Comparison of ENCODE assay signal across 9 cellular contexts in genomic region chr14:68380304-68380840, GRCh38.
DNase-seq lines count a peak whose midpoint lies in the region; ATAC-seq and TF ChIP-seq lines count a peak whose summit lies in the region.
"Had no signal": no experiment of that assay in that cellular context is flagged by ENCODE, and none has a peak within 500 bp of the region (broad histone marks: within the 10 kb centered on the region; RNA-seq: fewer than 3 reads in every experiment).

No MANE protein-coding gene starts in this region.

- no peak overlapping the region for H2AFZ ChIP-seq in Loucy (ENCODE audit: low read length)

- peak overlapping the region; percentile 73 to 78 for H3K27ac ChIP-seq in mucosa of rectum (ENCODE audit: low read depth in 2 of 2, low read length in 2 of 2)

- CTCF ChIA-PET in activated naive CD4-positive, alpha-beta T cell treated with anti-CD3 and anti-CD28 coated beads, Interleukin-2, amount 10 ng/mL, durations not matched to agents 7 days and 5 days (lab: Charles Lee) = interaction anchor here (1.4 kb wide), 1 partner anchor 408 kb away, joined by 4 read pairs; no protein-coding TSS in a partner anchor

- H3K36me3 Mint-ChIP-seq in activated naive CD4-positive, alpha-beta T cell treated with anti-CD3 and anti-CD28 coated beads, Interleukin-2, amount 10 ng/mL, durations not matched to agents 7 days and 5 days = no peaks in the 10 kb centered on the region
- H3K36me3 Mint-ChIP-seq in activated T-cell treated with anti-CD3 and anti-CD28 coated beads, Interleukin-2, amount 50 U/mL, for 4 hours (ENCODE audit: insufficient read depth) = no peaks in the 10 kb centered on the region

- peaks cover 59% of the 10 kb centered on the region for H3K4me1 ChIP-seq in Loucy (ENCODE audit: insufficient read depth, low read length, poor library complexity, severe bottlenecking)
- H3K4me1 ChIP-seq in mucosa of rectum (ENCODE audit: control insufficient read depth in 2 of 2, insufficient read depth in 2 of 2, low read length in 2 of 2) = peaks cover 17 to 31% of the 10 kb centered on the region in 2 donors

- H3K9me2 ChIP-seq in Loucy (replicated peaks; ENCODE audit: low read depth, low read length) = no peaks in the 10 kb centered on the region

- no peaks in the 10 kb centered on the region for H3K36me3 ChIP-seq in Loucy (ENCODE audit: insufficient read depth, low read length)
- H3K36me3 ChIP-seq in mucosa of rectum (ENCODE audit: control insufficient read depth in 2 of 2, insufficient read depth in 2 of 2, low read length in 2 of 2) = no peaks in the 10 kb centered on the region
- H3K36me3 ChIP-seq: adrenal gland had no signal

- H3K4me1 Mint-ChIP-seq in activated naive CD4-positive, alpha-beta T cell treated with anti-CD3 and anti-CD28 coated beads, Interleukin-2, amount 10 ng/mL, durations not matched to agents 7 days and 5 days = peaks cover 36% of the 10 kb centered on the region
- H3K4me1 Mint-ChIP-seq in activated T-cell treated with anti-CD3 and anti-CD28 coated beads, Interleukin-2, amount 50 U/mL, for 4 hours (ENCODE audit: low read depth) = peaks cover 57% of the 10 kb centered on the region

- no peak overlapping the region for H3K4me3 ChIP-seq in Loucy (ENCODE audit: low read length, poor library complexity, severe bottlenecking)
- H3K4me3 ChIP-seq in mucosa of rectum (ENCODE audit: low read length in 2 of 2) = no peak overlapping the region
- H3K4me3 ChIP-seq: adrenal gland had no signal

- H3K79me2 ChIP-seq in Loucy (ENCODE audit: insufficient read depth, low read length) = no peaks in the 10 kb centered on the region

- H3K27me3 ChIP-seq in Loucy (ENCODE audit: insufficient read depth, low read length, poor library complexity, severe bottlenecking) (no peaks in the 10 kb centered on the region), mucosa of rectum (ENCODE audit: control insufficient read depth in 2 of 2, insufficient read depth in 2 of 2, low read length in 2 of 2) (no peaks in the 10 kb centered on the region)
- H3K27me3 ChIP-seq: adrenal gland had no signal

- peak overlapping the region; percentile 3 for H3K9ac ChIP-seq in Loucy (ENCODE audit: low read depth, low read length, poor library complexity, severe bottlenecking)
- no peak overlapping the region for H3K9ac ChIP-seq in mucosa of rectum (ENCODE audit: low read depth in 1 of 2, low read length in 2 of 2)

- H3K9me3 ChIP-seq in Loucy (ENCODE audit: insufficient read depth, low read depth, low read length) (no peaks in the 10 kb centered on the region), mucosa of rectum (ENCODE audit: control insufficient read depth in 2 of 2, low read length in 2 of 2) (no peaks in the 10 kb centered on the region)
- H3K9me3 ChIP-seq: adrenal gland had no signal

- H3K4me3 Mint-ChIP-seq in activated naive CD4-positive, alpha-beta T cell treated with anti-CD3 and anti-CD28 coated beads, Interleukin-2, amount 10 ng/mL, durations not matched to agents 7 days and 5 days = no peak overlapping the region
- no peak overlapping the region for H3K4me3 Mint-ChIP-seq in activated T-cell treated with anti-CD3 and anti-CD28 coated beads, Interleukin-2, amount 50 U/mL, for 4 hours

- ATAC-seq in GM21529 (IDR thresholded peaks at IDR 0.05; ENCODE audit: unreplicated experiment) = peak; percentile 61
- ATAC-seq in activated T-cell treated with anti-CD3 and anti-CD28 coated beads, Interleukin-2, amount 50 U/mL, for 4 hours = no peak

- no peaks in the 10 kb centered on the region for H3K9me3 Mint-ChIP-seq in activated naive CD4-positive, alpha-beta T cell treated with anti-CD3 and anti-CD28 coated beads, Interleukin-2, amount 10 ng/mL, durations not matched to agents 7 days and 5 days
- H3K9me3 Mint-ChIP-seq in activated T-cell treated with anti-CD3 and anti-CD28 coated beads, Interleukin-2, amount 50 U/mL, for 4 hours = no peaks in the 10 kb centered on the region

- peak; percentile 33 for DNase-seq in GM10266 (ENCODE audit: extremely low spot score)
- no peak for DNase-seq in COLO668 (lab: John Stamatoyannopoulos, UW; ENCODE audit: unreplicated experiment)
- no peak for DNase-seq in T-helper 2 cell
- no peak for DNase-seq in activated naive CD4-positive, alpha-beta T cell treated with anti-CD3 and anti-CD28 coated beads, Interleukin-2, amount 10 ng/mL, durations not matched to agents 7 days and 5 days
- no peak for DNase-seq in activated T-cell treated with anti-CD3 and anti-CD28 coated beads, Interleukin-2, amount 50 U/mL, for 4 hours

- H3K4me2 ChIP-seq in Loucy (ENCODE audit: low read depth, low read length, poor library complexity, severe bottlenecking) = peak overlapping the region; percentile 12

- no peaks in the 10 kb centered on the region for H3F3A ChIP-seq in Loucy (ENCODE audit: low read depth)

- TF ChIP-seq CTCF in GM10266 (IDR thresholded peaks at IDR 0.05; ENCODE audit: control insufficient read depth, insufficient read depth, low read depth, missing control alignments) (no peak), Loucy (conservative IDR thresholded peaks at IDR 0.05; ENCODE audit: low read length) (no peak)

- H3K27ac Mint-ChIP-seq in activated naive CD4-positive, alpha-beta T cell treated with anti-CD3 and anti-CD28 coated beads, Interleukin-2, amount 10 ng/mL, durations not matched to agents 7 days and 5 days = no peak overlapping the region

- H3K27me3 Mint-ChIP-seq in activated naive CD4-positive, alpha-beta T cell treated with anti-CD3 and anti-CD28 coated beads, Interleukin-2, amount 10 ng/mL, durations not matched to agents 7 days and 5 days = no peaks in the 10 kb centered on the region
- no peaks in the 10 kb centered on the region for H3K27me3 Mint-ChIP-seq in activated T-cell treated with anti-CD3 and anti-CD28 coated beads, Interleukin-2, amount 50 U/mL, for 4 hours (ENCODE audit: low read depth)

- H4K20me1 ChIP-seq in Loucy (ENCODE audit: insufficient read depth, low read length, poor library complexity, severe bottlenecking) = no peaks in the 10 kb centered on the region
